34 cellular contexts compared by ENCODE assay signal in the genomic region with DNA sequence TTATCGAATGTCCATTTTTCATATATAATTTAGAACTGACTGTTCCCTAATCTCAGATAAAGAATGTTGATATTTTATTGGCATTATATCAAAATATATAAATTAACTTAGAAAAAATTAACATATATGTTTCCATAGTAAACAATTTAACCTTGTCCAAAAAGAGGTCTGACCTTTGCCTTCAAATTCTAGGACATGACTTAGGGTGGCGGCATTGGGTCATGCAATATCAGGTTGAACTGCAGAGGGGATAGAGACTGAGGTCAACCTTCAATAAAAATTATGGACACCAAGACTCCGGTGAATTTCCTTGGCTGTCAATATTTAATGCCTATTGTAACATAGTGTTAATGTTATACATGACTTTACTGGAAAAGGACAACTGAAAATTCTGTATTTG.
"Had no signal": no experiment of that assay in that cellular context is flagged by ENCODE, and none has a peak within 500 bp of the region (broad histone marks: within the 10 kb centered on the region; RNA-seq: fewer than 3 reads in every experiment).

No MANE protein-coding gene starts in this region.

- H3K4me1 ChIP-seq: adrenal gland, body of pancreas, breast epithelium had no signal

- H3K4me3 ChIP-seq: adrenal gland, body of pancreas, breast epithelium had no signal

- DNase-seq: activated B cell treated with CpG ODN at 0.5 μM for 24 hours; activated CD4-positive, alpha-beta memory T cell treated with anti-CD3 and anti-CD28 coated beads for 36 hours; activated CD4-positive, alpha-beta T cell treated with anti-CD3 and anti-CD28 coated beads for 4 hours; activated CD4-positive, alpha-beta T cell treated with anti-CD3 and anti-CD28 coated beads, Interleukin-2, amount 10 ng/mL, durations not matched to agents 24 days and 14 days; activated CD4-positive, alpha-beta T cell treated with anti-CD3 and anti-CD28 coated beads, Interleukin-2, amount 50 U/mL, for 1 hour; activated CD4-positive, alpha-beta T cell treated with anti-CD3 and anti-CD28 coated beads, Interleukin-2, amount 50 U/mL, for 4 hours; activated CD4-positive, CD25-positive, alpha-beta regulatory T cell treated with anti-CD3 and anti-CD28 coated beads, Interleukin-2, amount 50 U/mL, for 72 hours; activated CD8-positive, alpha-beta memory T cell treated with anti-CD3 and anti-CD28 coated beads, Interleukin-2, amount 50 U/mL, for 4 hours; activated CD8-positive, alpha-beta T cell treated with anti-CD3 and anti-CD28 coated beads for 36 hours; activated effector memory CD4-positive, alpha-beta T cell treated with anti-CD3 and anti-CD28 coated beads, Interleukin-2, amount 50 U/mL, for 16 hours; activated gamma-delta T cell treated with Interleukin-2 at 50 U/mL for 16 hours; activated naive CD4-positive, alpha-beta T cell; activated naive CD4-positive, alpha-beta T cell treated with anti-CD3 and anti-CD28 coated beads for 36 hours; activated naive CD4-positive, alpha-beta T cell treated with anti-CD3 and anti-CD28 coated beads, Interleukin-2, amount 50 U/mL, for 16 hours; activated naive CD8-positive, alpha-beta T cell treated with anti-CD3 and anti-CD28 coated beads for 36 hours; activated T-cell treated with anti-CD3 and anti-CD28 coated beads for 4 hours; activated T-cell treated with anti-CD3 and anti-CD28 coated beads, Interleukin-2, amount 50 U/mL, for 1 hour; activated T-cell treated with anti-CD3 and anti-CD28 coated beads, Interleukin-2, amount 50 U/mL, for 4 hours; activated T-cell treated with anti-CD3 and anti-CD28 coated beads, Interleukin-2, amount 50 U/mL, for 72 hours; adrenal gland; amniotic stem cell; aorta; body of pancreas; brain microvascular endothelial cell; central memory CD4-positive, alpha-beta T cell; T-helper 1 cell; T-helper 2 cell; T-helper 9 cell had no signal

- ATAC-seq: activated CD8-positive, alpha-beta T cell treated with anti-CD3 and anti-CD28 coated beads for 36 hours; activated naive CD4-positive, alpha-beta T cell treated with anti-CD3 and anti-CD28 coated beads, Interleukin-2, amount 50 U/mL, for 72 hours; activated T-cell treated with anti-CD3 and anti-CD28 coated beads, Interleukin-2, amount 50 U/mL, for 4 hours; activated T-cell treated with anti-CD3 and anti-CD28 coated beads, Interleukin-2, amount 50 U/mL, for 72 hours; activated T-helper 17 cell treated with anti-CD3 and anti-CD28 coated beads, Interleukin-2, amount 50 U/mL, for 72 hours; body of pancreas had no signal

- H3K27me3 ChIP-seq: adrenal gland, body of pancreas, brain microvascular endothelial cell, breast epithelium had no signal

- H3K27ac ChIP-seq: adrenal gland, body of pancreas, brain microvascular endothelial cell, breast epithelium, VCaP had no signal

- FAIRE-seq: astrocyte, TTC549 had no signal

- H3K9me3 ChIP-seq: adrenal gland, body of pancreas, breast epithelium had no signal

- H3K36me3 ChIP-seq: adrenal gland, brain microvascular endothelial cell, breast epithelium had no signal
